In genomic region chr2:147845608-147846002, GRCh38 we compare ENCODE assay signal across 8 cellular contexts. TPM values are rescaled to one million over a fixed set of nuclear protein-coding genes. Genes with fewer than 3 reads are reported as not detected.
A peak's percentile ranks its signal among the peaks of the same experiment; 100 is the strongest.
DNase-seq lines count a peak whose midpoint lies in the region; ATAC-seq and TF ChIP-seq lines count a peak whose summit lies in the region.

No MANE protein-coding gene starts in this region.

- H2AFZ ChIP-seq in SU-DHL-6 (ENCODE audit: low read depth, low read length, severe bottlenecking), result peak overlapping the region; percentile 96

- H3K4me3 ChIP-seq in SU-DHL-6 (ENCODE audit: insufficient read depth, low read length, poor library complexity, severe bottlenecking), result peak overlapping the region; percentile 80
- H3K4me3 ChIP-seq in fibroblast of villous mesenchyme (ENCODE audit: low read depth, low read length), result peak overlapping the region; percentile 82
- peak overlapping the region; percentile 46 for H3K4me3 ChIP-seq in retinal pigment epithelial cell (ENCODE audit: low read length)

- no peaks in the 10 kb centered on the region for H3K79me2 ChIP-seq in SU-DHL-6 (ENCODE audit: insufficient read depth, low read length)

- peaks cover 13% of the 10 kb centered on the region; the same call in 1 of the 2 replicates for H3F3A ChIP-seq in SU-DHL-6 (ENCODE audit: insufficient read depth)

- DNase-seq in NCI-H748 treated with DMSO at 0.1 percent for 48 hours (lab: John Stamatoyannopoulos, UW) (peak; percentile 5), NCI-H748 (lab: John Stamatoyannopoulos, UW; ENCODE audit: unreplicated experiment) (no peak), fibroblast of villous mesenchyme (ENCODE audit: low read depth) (peak; percentile 14), retinal pigment epithelial cell (ENCODE audit: low read depth) (no peak), middle frontal gyrus (ENCODE audit: extremely low spot score, low spot score) (no peak)
- no peak for DNase-seq in stimulated activated CD4-positive, alpha-beta T cell treated with anti-CD3 and anti-CD28 coated beads, Interleukin-2, amount 100 ng/mL, for 48 hours

- H4K20me1 ChIP-seq in SU-DHL-6 (ENCODE audit: low read depth, low read length), result peaks cover 6% of the 10 kb centered on the region

- no peaks in the 10 kb centered on the region for H3K36me3 ChIP-seq in SU-DHL-6 (ENCODE audit: low read length)

- no peak for ATAC-seq in GM19455 (IDR thresholded peaks at IDR 0.05; ENCODE audit: unreplicated experiment)

- peak overlapping the region; percentile 89 for H3K4me2 ChIP-seq in SU-DHL-6 (ENCODE audit: low read depth, low read length, poor library complexity, severe bottlenecking)

- no peaks in the 10 kb centered on the region for H3K9me2 ChIP-seq in SU-DHL-6 (replicated peaks; ENCODE audit: insufficient read depth, low read length)

- H3K9me3 ChIP-seq in SU-DHL-6 (ENCODE audit: insufficient read depth, low read length), result no peaks in the 10 kb centered on the region

- no peak overlapping the region for H3K27ac ChIP-seq in SU-DHL-6 (ENCODE audit: low read depth, low read length)

- H3K27me3 ChIP-seq in SU-DHL-6 (ENCODE audit: low read length), result no peaks in the 10 kb centered on the region

- TF ChIP-seq CTCF in SU-DHL-6 (IDR thresholded peaks at IDR 0.05; ENCODE audit: insufficient read depth, low read length, poor library complexity, severe bottlenecking) (no peak), fibroblast of villous mesenchyme (IDR thresholded peaks at IDR 0.05; ENCODE audit: insufficient read depth, low read depth, low read length) (no peak), retinal pigment epithelial cell (conservative IDR thresholded peaks at IDR 0.05; ENCODE audit: low read depth, low read length) (no peak)

- peak overlapping the region; percentile 56; the same call in 1 of the 2 replicates for H3K9ac ChIP-seq in SU-DHL-6 (ENCODE audit: low read length)

RNA-seq across cellular contexts. Expression of gene ACVR2A, which starts 0.8 kb away (rescaled TPM):
- total RNA-seq in fibroblast of villous mesenchyme, result 13.2 and 25.9 TPM in 2 replicates

Comparison
In these comparisons a context has a peak if more than half of its experiments do, and no peak if none do; other contexts are left out.
1. DNase-seq: peak in NCI-H748 treated with DMSO at 0.1 percent for 48 hours (single experiment) and fibroblast of villous mesenchyme (single experiment); none in NCI-H748 (single experiment), retinal pigment epithelial cell (single experiment), stimulated activated CD4-positive, alpha-beta T cell treated with anti-CD3 and anti-CD28 coated beads, Interleukin-2, amount 100 ng/mL, for 48 hours (0 of 2) and middle frontal gyrus (single experiment).
2. Peak in every context shown above with its lines, with median percentiles within 50 percentile points of each other: H3K4me3 ChIP-seq.